33 cellular contexts compared by ENCODE assay signal in genomic region chr12:62738105-62738504, GRCh38.
DNase-seq lines count a peak whose midpoint lies in the region; ATAC-seq and TF ChIP-seq lines count a peak whose summit lies in the region.
"Had no signal": no experiment of that assay in that cellular context is flagged by ENCODE, and none has a peak within 500 bp of the region (broad histone marks: within the 10 kb centered on the region; RNA-seq: fewer than 3 reads in every experiment).

No MANE protein-coding gene starts in this region.

- peaks cover 23% of the 10 kb centered on the region for H3K4me1 ChIP-seq in Caco-2
- H3K4me1 ChIP-seq: colonic mucosa, prostate gland, sigmoid colon had no signal

- H3K4me1 Mint-ChIP-seq in chondrocyte (ENCODE audit: low read depth), result peaks cover 48% of the 10 kb centered on the region
- peaks cover 6 to 9% of the 10 kb centered on the region in 2 donors for H3K4me1 Mint-ChIP-seq in natural killer cell treated with Interleukin-12 subunit alpha and Interleukin-12 subunit beta and Interleukin-15 and Interleukin-18, amount 100 ng/mL, for 72 hours (ENCODE audit: low read depth in 2 of 2)
- peaks cover 39% of the 10 kb centered on the region for H3K4me1 Mint-ChIP-seq in Caco-2 (ENCODE audit: low read depth, unreplicated experiment)
- peaks cover 53% of the 10 kb centered on the region for H3K4me1 Mint-ChIP-seq in type B pancreatic cell (ENCODE audit: unreplicated experiment)
- H3K4me1 Mint-ChIP-seq: B cell, memory B cell had no signal

- H3K9me3 Mint-ChIP-seq in chondrocyte (ENCODE audit: low read depth) (no peaks in the 10 kb centered on the region), Caco-2 (ENCODE audit: unreplicated experiment) (no peaks in the 10 kb centered on the region), type B pancreatic cell (no peaks in the 10 kb centered on the region)
- no peaks in the 10 kb centered on the region for H3K9me3 Mint-ChIP-seq in natural killer cell treated with Interleukin-12 subunit alpha and Interleukin-12 subunit beta and Interleukin-15 and Interleukin-18, amount 100 ng/mL, for 72 hours
- H3K9me3 Mint-ChIP-seq: activated T-cell treated with anti-CD3 and anti-CD28 coated beads, Interleukin-2, amount 50 U/mL, for 4 hours; CD8-positive, alpha-beta T cell; H9; memory B cell; WTC11 had no signal

- no peaks in the 10 kb centered on the region for H3K9me3 ChIP-seq in Caco-2
- H3K9me3 ChIP-seq: colonic mucosa, neutrophil, prostate gland, sigmoid colon, thyroid gland had no signal

- POLR2A ChIA-PET in Caco-2 (lab: Charles Lee), result no interaction called here

- H3K4me3 Mint-ChIP-seq in chondrocyte (ENCODE audit: unreplicated experiment) (no peak overlapping the region), Caco-2 (ENCODE audit: unreplicated experiment) (no peak overlapping the region), type B pancreatic cell (no peak overlapping the region)
- H3K4me3 Mint-ChIP-seq in natural killer cell treated with Interleukin-12 subunit alpha and Interleukin-12 subunit beta and Interleukin-15 and Interleukin-18, amount 100 ng/mL, for 72 hours, result no peak overlapping the region
- H3K4me3 Mint-ChIP-seq: activated T-cell treated with anti-CD3 and anti-CD28 coated beads, Interleukin-2, amount 50 U/mL, for 4 hours; B cell; CD8-positive, alpha-beta T cell; H9; memory B cell; WTC11 had no signal

- intact Hi-C loops in Caco-2 (cut with micrococcal nuclease; ENCODE audit: unreplicated experiment), result no loop called here

- no peak for ATAC-seq in natural killer cell treated with Interleukin-12 subunit alpha and Interleukin-12 subunit beta and Interleukin-15 and Interleukin-18, amount 100 ng/mL, for 72 hours
- ATAC-seq: activated T-cell treated with anti-CD3 and anti-CD28 coated beads, Interleukin-2, amount 50 U/mL, for 4 hours; CD8-positive, alpha-beta T cell; left colon had no signal

- H3K36me3 Mint-ChIP-seq in chondrocyte (ENCODE audit: low read depth) (peaks cover 10% of the 10 kb centered on the region), Caco-2 (ENCODE audit: insufficient read depth, unreplicated experiment) (peaks cover 88% of the 10 kb centered on the region), type B pancreatic cell (peaks cover 24% of the 10 kb centered on the region)
- no peaks in the 10 kb centered on the region for H3K36me3 Mint-ChIP-seq in natural killer cell treated with Interleukin-12 subunit alpha and Interleukin-12 subunit beta and Interleukin-15 and Interleukin-18, amount 100 ng/mL, for 72 hours
- H3K36me3 Mint-ChIP-seq: CD8-positive, alpha-beta T cell; memory B cell had no signal

- TF ChIP-seq CTCF in chondrocyte (IDR thresholded peaks at IDR 0.05), result no peak
- TF ChIP-seq CTCF in Caco-2 (IDR thresholded peaks at IDR 0.05; ENCODE audit: insufficient read depth in 1 of 2, low read depth in 1 of 2, low read length in 1 of 2, severe bottlenecking in 1 of 2, unreplicated experiment in 1 of 2), result no peak
- no peak for TF ChIP-seq CTCF in type B pancreatic cell (conservative IDR thresholded peaks at IDR 0.05)

- H3K4me3 ChIP-seq in Caco-2 (ENCODE audit: low read depth, low read length), result no peak overlapping the region
- H3K4me3 ChIP-seq: colonic mucosa, hepatocyte, prostate gland, sigmoid colon, thyroid gland had no signal

- CTCF ChIA-PET in Caco-2 (lab: Charles Lee), result no interaction called here

- H3K27me3 Mint-ChIP-seq in chondrocyte (ENCODE audit: low read depth), result no peaks in the 10 kb centered on the region
- H3K27me3 Mint-ChIP-seq in natural killer cell treated with Interleukin-12 subunit alpha and Interleukin-12 subunit beta and Interleukin-15 and Interleukin-18, amount 100 ng/mL, for 72 hours, result no peaks in the 10 kb centered on the region
- no peaks in the 10 kb centered on the region for H3K27me3 Mint-ChIP-seq in Caco-2 (ENCODE audit: insufficient read depth, unreplicated experiment)
- no peaks in the 10 kb centered on the region for H3K27me3 Mint-ChIP-seq in type B pancreatic cell
- H3K27me3 Mint-ChIP-seq: B cell had no signal

- H3K36me3 ChIP-seq in Caco-2 (ENCODE audit: control insufficient read depth, insufficient read depth, low read length), result peaks cover 4% of the 10 kb centered on the region
- H3K36me3 ChIP-seq: colonic mucosa, neutrophil, prostate gland, sigmoid colon, thyroid gland had no signal

- DNase-seq in ELR (ENCODE audit: low read depth), result peak; percentile 40
- peak; percentile 52 for DNase-seq in NCI-H226
- no peak for DNase-seq in chondrocyte (ENCODE audit: low spot score)
- peak; percentile 51 for DNase-seq in myocyte (ENCODE audit: low read depth)
- no peak for DNase-seq in natural killer cell treated with Interleukin-12 subunit alpha and Interleukin-12 subunit beta and Interleukin-15 and Interleukin-18, amount 100 ng/mL, for 72 hours (ENCODE audit: low spot score)
- DNase-seq in NCI-H748 (lab: John Stamatoyannopoulos, UW; ENCODE audit: unreplicated experiment), result no peak
- DNase-seq in Caco-2, result no peak
- no peak for DNase-seq in type B pancreatic cell (ENCODE audit: extremely low spot score, unreplicated experiment)
- DNase-seq: activated CD4-positive, alpha-beta T cell treated with anti-CD3 and anti-CD28 coated beads, Interleukin-2, amount 50 U/mL, for 1 hour; activated naive CD4-positive, alpha-beta T cell; activated T-cell treated with anti-CD3 and anti-CD28 coated beads, Interleukin-2, amount 50 U/mL, for 4 hours; CD8-positive, alpha-beta T cell; colonic mucosa; effector memory CD4-positive, alpha-beta T cell; H9; KG1; left colon; NCI-H1436 treated with DMSO at 0.1 percent for 48 hours; NCI-H2107; PC-3; SHP77; sigmoid colon; stimulated activated CD4-positive, alpha-beta T cell treated with anti-CD3 and anti-CD28 coated beads, Interleukin-15, amount 100 ng/mL, for 24 hours; stimulated activated naive CD4-positive, alpha-beta T cell treated with Interleukin-2 at 50 U/mL for 16 hours; SW 1271; T-helper 9 cell; thyroid gland had no signal

- BruUV-seq in Caco-2 (replicated peaks; lab: Mats Ljungman, UMichigan), result no TSS peak

- H3K27ac Mint-ChIP-seq in chondrocyte (ENCODE audit: unreplicated experiment) (peak overlapping the region; percentile 59), Caco-2 (ENCODE audit: unreplicated experiment) (no peak overlapping the region), type B pancreatic cell (no peak overlapping the region)
- H3K27ac Mint-ChIP-seq in natural killer cell treated with Interleukin-12 subunit alpha and Interleukin-12 subunit beta and Interleukin-15 and Interleukin-18, amount 100 ng/mL, for 72 hours, result no peak overlapping the region
- H3K27ac Mint-ChIP-seq: B cell; CD8-positive, alpha-beta T cell; H9; memory B cell; WTC11 had no signal

- no peaks in the 10 kb centered on the region for H3K27me3 ChIP-seq in Caco-2 (replicated peaks; ENCODE audit: control insufficient read depth, insufficient read depth, low read length)
- H3K27me3 ChIP-seq: colonic mucosa, hepatocyte, neutrophil, sigmoid colon, thyroid gland had no signal

Comparison
In these comparisons a context has a peak if more than half of its experiments do, and no peak if none do; other contexts are left out.
1. DNase-seq: peak in ELR (single experiment), NCI-H226 (single experiment) and myocyte (single experiment); none in chondrocyte (single experiment), natural killer cell treated with Interleukin-12 subunit alpha and Interleukin-12 subunit beta and Interleukin-15 and Interleukin-18, amount 100 ng/mL, for 72 hours (single experiment), NCI-H748 (single experiment), Caco-2 (0 of 2) and type B pancreatic cell (single experiment).